8 cellular contexts compared by ENCODE assay signal in the genomic region with DNA sequence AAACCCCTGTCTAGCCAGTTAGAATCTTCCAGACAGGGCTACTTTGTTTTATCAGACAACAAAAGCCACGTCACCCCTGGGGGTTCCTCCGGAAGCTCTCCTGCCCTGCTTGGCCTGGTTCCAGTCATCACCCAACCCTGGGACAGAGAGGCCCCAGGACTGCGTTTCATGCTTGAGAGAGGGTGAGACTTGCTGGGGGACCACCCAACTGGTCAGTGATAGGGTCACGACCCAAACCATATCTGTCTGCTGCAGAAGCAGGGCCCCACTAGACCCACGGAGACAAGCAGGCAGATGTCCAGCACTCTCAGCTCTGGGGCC. TPM values are rescaled to one million over a fixed set of nuclear protein-coding genes. Genes with fewer than 3 reads are reported as not detected.
DNase-seq lines count a peak whose midpoint lies in the region; ATAC-seq, FAIRE-seq and TF ChIP-seq lines count a peak whose summit lies in the region.

No MANE protein-coding gene starts in this region.

- H3K27ac ChIP-seq in keratinocyte (ENCODE audit: control insufficient read depth, insufficient read depth, low read length) (no peak overlapping the region), temporal lobe (ENCODE audit: low read depth, low read length) (peak overlapping the region; percentile 57)

- H4K20me1 ChIP-seq in keratinocyte (ENCODE audit: control insufficient read depth, extremely low read depth, insufficient read depth, low read length), result no peaks in the 10 kb centered on the region

- TF ChIP-seq CTCF in astrocyte of the spinal cord (IDR thresholded peaks at IDR 0.05; ENCODE audit: low read depth, low read length) (no peak), keratinocyte (optimal IDR thresholded peaks at IDR 0.05 in 1 of 3, IDR thresholded peaks at IDR 0.05 in 1 of 3, conservative IDR thresholded peaks at IDR 0.05 in 1 of 3; ENCODE audit: extremely low read depth in 1 of 3, insufficient read depth in 2 of 3, low read length in 3 of 3) (no peak)

- peaks cover 5 to 15% of the 10 kb centered on the region in 2 experiments for H3K36me3 ChIP-seq in keratinocyte (ENCODE audit: control insufficient read depth in 2 of 2, extremely low read depth in 1 of 2, insufficient read depth in 2 of 2, low read length in 2 of 2)

- peak overlapping the region; percentile 65 for H3K9ac ChIP-seq in keratinocyte (ENCODE audit: control insufficient read depth, extremely low read depth, insufficient read depth, low read length)

- H3K9me3 ChIP-seq in keratinocyte (ENCODE audit: control insufficient read depth, low read depth, low read length), result no peaks in the 10 kb centered on the region

- dilution Hi-C loops in keratinocyte (cut with MboI; ENCODE audit: extremely low pct_ligation_motif_present, low sequenced_read_pairs), result no loop called here

- H3K27me3 ChIP-seq in keratinocyte (ENCODE audit: control insufficient read depth, extremely low read depth, insufficient read depth, low read length), result no peaks in the 10 kb centered on the region

- peaks cover 20% of the 10 kb centered on the region for H3K79me2 ChIP-seq in keratinocyte (ENCODE audit: control insufficient read depth, insufficient read depth, low read length)

- peaks cover 29% of the 10 kb centered on the region for H3K4me1 ChIP-seq in keratinocyte (ENCODE audit: control insufficient read depth, extremely low read depth, insufficient read depth, low read length)

- peak; percentile 83 for FAIRE-seq in GM12891 (lab: Jason Lieb, UNC)
- FAIRE-seq in keratinocyte (lab: Jason Lieb, UNC), result no peak

- TF ChIP-seq POLR2A in GM12891 (IDR thresholded peaks at IDR 0.05; ENCODE audit: low read depth, low read length), result no peak

- no peaks in the 10 kb centered on the region for H3K9me1 ChIP-seq in keratinocyte (ENCODE audit: control insufficient read depth, extremely low read depth, insufficient read depth, low read length)

- DNase-seq in GM12891 (ENCODE audit: insufficient read length, low spot score) (peak; percentile 60), MV-4-11 (lab: John Stamatoyannopoulos, UW) (peak; percentile 37), astrocyte of the spinal cord (ENCODE audit: low read depth, low spot score) (peak; percentile 61), keratinocyte (ENCODE audit: low read depth, low spot score) (no peak), GDM1 (lab: John Stamatoyannopoulos, UW) (no peak)
- no peak for DNase-seq in stimulated activated CD4-positive, alpha-beta T cell treated with anti-CD3 and anti-CD28 coated beads, Interleukin-1b, Interleukin-23, amount 100 ng/mL, for 48 hours

- ATAC-seq in HG02884 (IDR thresholded peaks at IDR 0.05; ENCODE audit: unreplicated experiment), result no peak

- H2AFZ ChIP-seq in keratinocyte (ENCODE audit: control insufficient read depth, low read length), result no peak overlapping the region

- H3K4me2 ChIP-seq in keratinocyte (ENCODE audit: control insufficient read depth, extremely low read depth, insufficient read depth, low read depth, low read length), result peak overlapping the region; percentile 80

- H3K4me3 ChIP-seq in astrocyte of the spinal cord (ENCODE audit: low read depth, low read length) (peak overlapping the region; percentile 73), keratinocyte (ENCODE audit: control insufficient read depth in 2 of 3, extremely low read depth in 1 of 3, insufficient read depth in 2 of 3, low read depth in 1 of 3, low read length in 3 of 3) (peak overlapping the region; percentile 58 to 65 (median 63))

- in situ Hi-C loops in astrocyte of the spinal cord (cut with HindIII; ENCODE audit: low sequenced_read_pairs), result no loop called here

TF ChIP-seq in GM12891, 5 proteins besides CTCF, POLR2A, EP300 and RAD21:
- TF ChIP-seq PAX5 (IDR thresholded peaks at IDR 0.05; ENCODE audit: insufficient read depth, low read length, severe bottlenecking), result no peak
- no peak for TF ChIP-seq POU2F2 (IDR thresholded peaks at IDR 0.05; ENCODE audit: low read depth, low read length)

RNA-seq across cellular contexts. Expression of a gene that starts 1.2 kb away (rescaled TPM):
- 36.9 TPM for polyA plus RNA-seq in GM12891 (2012; ENCODE audit: low read depth, missing spikeins)
- polyA plus RNA-seq in keratinocyte, result 54.7 to 63.3 TPM (median 55.0 TPM) in 3 replicates
- 18.0 TPM for polyA plus RNA-seq in keratinocyte (2011; ENCODE audit: low read depth)
- polyA plus RNA-seq in keratinocyte (2011; cell fraction: cytosol; rRNA removed), result 36.7 and 49.5 TPM in 2 replicates
- 32.6 and 42.1 TPM in 2 replicates for polyA plus RNA-seq in keratinocyte (2011; cell fraction: nucleus; rRNA removed)
- 26.3 and 80.4 TPM in 2 replicates for polyA plus RNA-seq in keratinocyte (2012; ENCODE audit: low replicate concordance)
- polyA minus RNA-seq in keratinocyte, result 68.2 to 233 TPM (median 73.7 TPM) in 3 replicates
- polyA minus RNA-seq in keratinocyte (2011; cell fraction: cytosol; rRNA and poly(A)+ RNA removed), result 75.6 TPM
- polyA minus RNA-seq in keratinocyte (2011; cell fraction: nucleus; rRNA and poly(A)+ RNA removed), result 13.7 and 21.6 TPM in 2 replicates
- total RNA-seq in temporal lobe, result 52.1 TPM

RNA-seq across cellular contexts. Expression of a gene that starts 3.9 kb away (rescaled TPM):
- polyA plus RNA-seq in GM12891 (2012; ENCODE audit: low read depth, missing spikeins), result 78.1 TPM
- polyA plus RNA-seq in keratinocyte, result 20.0 to 28.0 TPM (median 26.0 TPM) in 3 replicates
- polyA plus RNA-seq in keratinocyte (2011; ENCODE audit: low read depth), result 14.1 TPM
- 2.1 and 6.8 TPM in 2 replicates for polyA plus RNA-seq in keratinocyte (2011; cell fraction: cytosol; rRNA removed)
- polyA plus RNA-seq in keratinocyte (2011; cell fraction: nucleus; rRNA removed), result 8.5 and 14.4 TPM in 2 replicates
- 43.4 and 78.1 TPM in 2 replicates for polyA plus RNA-seq in keratinocyte (2012; ENCODE audit: low replicate concordance)
- 1.6 to 8.4 TPM (median 2.4 TPM) in 3 replicates for polyA minus RNA-seq in keratinocyte
- polyA minus RNA-seq in keratinocyte (2011; cell fraction: cytosol; rRNA and poly(A)+ RNA removed), result 58.5 TPM
- polyA minus RNA-seq in keratinocyte (2011; cell fraction: nucleus; rRNA and poly(A)+ RNA removed), result 1.5 and 3.5 TPM in 2 replicates
- 1.2 TPM for total RNA-seq in temporal lobe

RNA-seq across cellular contexts. Expression of a gene that starts 37.3 kb away (rescaled TPM):
- 0.08 TPM for polyA plus RNA-seq in GM12891 (2012; ENCODE audit: low read depth, missing spikeins)
- polyA plus RNA-seq in keratinocyte, result 0.02 TPM in 1 of 3 replicates, not detected in the others
- 0.36 TPM for polyA plus RNA-seq in keratinocyte (2011; ENCODE audit: low read depth)
- polyA plus RNA-seq in keratinocyte (2011; cell fraction: cytosol; rRNA removed), result not detected in 2 replicates
- 0.11 and 0.12 TPM in 2 replicates for polyA plus RNA-seq in keratinocyte (2011; cell fraction: nucleus; rRNA removed)
- polyA plus RNA-seq in keratinocyte (2012; ENCODE audit: low replicate concordance), result not detected in 2 replicates
- polyA minus RNA-seq in keratinocyte, result not detected in 3 replicates
- not detected for polyA minus RNA-seq in keratinocyte (2011; cell fraction: cytosol; rRNA and poly(A)+ RNA removed)
- 0.32 TPM in 1 of 2 replicates, not detected in the other for polyA minus RNA-seq in keratinocyte (2011; cell fraction: nucleus; rRNA and poly(A)+ RNA removed)
- 5.9 TPM for total RNA-seq in temporal lobe

Comparison
In these comparisons a context has a peak if more than half of its experiments do, and no peak if none do; other contexts are left out.
1. DNase-seq: peak in GM12891 (single experiment), MV-4-11 (single experiment) and astrocyte of the spinal cord (single experiment); none in keratinocyte (single experiment), GDM1 (single experiment) and stimulated activated CD4-positive, alpha-beta T cell treated with anti-CD3 and anti-CD28 coated beads, Interleukin-1b, Interleukin-23, amount 100 ng/mL, for 48 hours (single experiment).